36 cellular contexts compared by ENCODE assay signal in genomic region chr17:54745862-54746261, GRCh38.
"Had no signal": no experiment of that assay in that cellular context is flagged by ENCODE, and none has a peak within 500 bp of the region (broad histone marks: within the 10 kb centered on the region; RNA-seq: fewer than 3 reads in every experiment).

No MANE protein-coding gene starts in this region.

- H3K4me3 ChIP-seq: MG63 had no signal

- DNase-seq: Karpas-422, Kasumi-1, MG63, MM.1S, MV-4-11, NCI-H1048, NCI-H1092, NCI-H1092 treated with DMSO at 0.1 percent for 48 hours, NCI-H1105, NCI-H1105 treated with DMSO at 0.1 percent for 48 hours, NCI-H1417, NCI-H1417 treated with DMSO at 0.1 percent for 48 hours, NCI-H1436, NCI-H1436 treated with DMSO at 0.1 percent for 48 hours, NCI-H146, NCI-H1694, NCI-H1694 treated with DMSO at 0.1 percent for 48 hours, NCI-H187, NCI-H187 treated with DMSO at 0.1 percent for 48 hours, NCI-H1930, NCI-H2029, NCI-H2029 treated with DMSO at 0.1 percent for 48 hours, NCI-H2081, NCI-H2081 treated with DMSO at 0.1 percent for 48 hours, NCI-H2107, NCI-H2171, NCI-H2171 treated with DMSO at 0.1 percent for 48 hours, NCI-H2227 treated with DMSO at 0.1 percent for 48 hours, NCI-H226, NCI-H345, NCI-H446, NCI-H446 treated with DMSO at 0.1 percent for 48 hours, NCI-H510A, NCI-H510A treated with DMSO at 0.1 percent for 48 hours, NCI-H524, NCI-H524 treated with DMSO at 0.1 percent for 48 hours had no signal

- H3K27me3 ChIP-seq: MG63 had no signal

- H3K36me3 ChIP-seq: MG63 had no signal
